8 cellular contexts compared by ENCODE assay signal in the genomic region with DNA sequence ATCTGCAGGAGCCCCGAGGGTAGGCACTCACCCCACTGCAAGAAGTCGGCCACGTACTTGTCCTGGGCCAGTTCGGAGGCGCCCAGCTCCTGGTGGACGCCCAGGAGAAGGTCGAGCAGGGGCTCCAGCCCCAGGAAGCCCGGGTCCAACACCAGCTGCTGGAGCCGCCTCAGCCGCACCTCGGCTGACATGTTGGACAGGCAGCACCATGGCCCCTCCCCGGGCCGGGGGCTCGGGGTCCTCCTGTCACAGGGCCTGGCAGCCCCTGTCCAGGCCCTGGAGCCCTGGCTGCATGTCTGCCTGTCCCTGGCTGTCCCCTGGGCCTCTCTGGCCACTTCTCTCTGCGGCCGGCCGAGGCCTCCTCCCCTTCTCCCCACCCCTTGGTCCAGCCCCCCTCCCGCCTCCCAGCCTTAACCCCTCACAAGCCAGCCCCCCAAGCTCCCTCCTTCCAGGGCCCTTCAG. TPM values are rescaled to one million over a fixed set of nuclear protein-coding genes. Genes with fewer than 3 reads are reported as not detected.
DNase-seq lines count a peak whose midpoint lies in the region; ATAC-seq and TF ChIP-seq lines count a peak whose summit lies in the region.

A gene with protein sequence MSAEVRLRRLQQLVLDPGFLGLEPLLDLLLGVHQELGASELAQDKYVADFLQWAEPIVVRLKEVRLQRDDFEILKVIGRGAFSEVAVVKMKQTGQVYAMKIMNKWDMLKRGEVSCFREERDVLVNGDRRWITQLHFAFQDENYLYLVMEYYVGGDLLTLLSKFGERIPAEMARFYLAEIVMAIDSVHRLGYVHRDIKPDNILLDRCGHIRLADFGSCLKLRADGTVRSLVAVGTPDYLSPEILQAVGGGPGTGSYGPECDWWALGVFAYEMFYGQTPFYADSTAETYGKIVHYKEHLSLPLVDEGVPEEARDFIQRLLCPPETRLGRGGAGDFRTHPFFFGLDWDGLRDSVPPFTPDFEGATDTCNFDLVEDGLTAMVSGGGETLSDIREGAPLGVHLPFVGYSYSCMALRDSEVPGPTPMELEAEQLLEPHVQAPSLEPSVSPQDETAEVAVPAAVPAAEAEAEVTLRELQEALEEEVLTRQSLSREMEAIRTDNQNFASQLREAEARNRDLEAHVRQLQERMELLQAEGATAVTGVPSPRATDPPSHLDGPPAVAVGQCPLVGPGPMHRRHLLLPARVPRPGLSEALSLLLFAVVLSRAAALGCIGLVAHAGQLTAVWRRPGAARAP (minus strand): TSS at position 329 of the 462 bp plus-strand sequence. CDS start 138 bp downstream, at position 191.

- H3K4me3 ChIP-seq in WI38 (ENCODE audit: low read depth, low read length) (peak within 1 kb of the TSS; percentile 61), rectal smooth muscle tissue (ENCODE audit: low read length) (peak within 1 kb of the TSS; percentile 84)

- H3K27ac ChIP-seq in rectal smooth muscle tissue (ENCODE audit: low read depth, low read length), result peak within 1 kb of the TSS; percentile 94

- intact Hi-C loops in Right ventricle myocardium inferior (cut with DNase I), result loop anchor here (1.0 kb wide), 1 partner anchor 12 kb away; no protein-coding TSS in a partner anchor

- H3K9ac ChIP-seq in rectal smooth muscle tissue (ENCODE audit: low read length), result peak within 1 kb of the TSS; percentile 40

- TF ChIP-seq CTCF in WI38 (IDR thresholded peaks at IDR 0.05; ENCODE audit: low read depth, low read length), result no peak

- DNase-seq in EH (ENCODE audit: low read depth), result peak; percentile 62
- DNase-seq in Right ventricle myocardium inferior (ENCODE audit: missing footprints), result no peak
- no peak for DNase-seq in NCI-H2081 treated with DMSO at 0.1 percent for 48 hours (lab: John Stamatoyannopoulos, UW)
- DNase-seq in activated naive CD4-positive, alpha-beta T cell treated with Interleukin-2 at 50 U/mL for 16 hours, result no peak

- no peaks in the 10 kb centered on the region for H3K27me3 ChIP-seq in rectal smooth muscle tissue (ENCODE audit: control insufficient read depth, insufficient read depth, low read length)

- peaks cover 23% of the 10 kb centered on the region for H3K36me3 ChIP-seq in rectal smooth muscle tissue (ENCODE audit: control insufficient read depth, insufficient read depth, low read length)

- ATAC-seq in Right ventricle myocardium inferior, result peak; percentile 74
- ATAC-seq in GM18858 (IDR thresholded peaks at IDR 0.05; ENCODE audit: unreplicated experiment), result no peak
- ATAC-seq in GM21786 (IDR thresholded peaks at IDR 0.05; ENCODE audit: unreplicated experiment), result no peak

- peaks cover 32% of the 10 kb centered on the region for H3K4me1 ChIP-seq in rectal smooth muscle tissue (ENCODE audit: control insufficient read depth, insufficient read depth, low read length)

RNA-seq across cellular contexts. Expression of the gene that starts here (rescaled TPM):
- total RNA-seq in Right ventricle myocardium inferior, result 233 TPM
